12 cellular contexts compared by ENCODE assay signal in genomic region chr7:103660455-103661371, GRCh38.
A peak's percentile ranks its signal among the peaks of the same experiment; 100 is the strongest.
DNase-seq lines count a peak whose midpoint lies in the region; ATAC-seq and TF ChIP-seq lines count a peak whose summit lies in the region.
"Had no signal": no experiment of that assay in that cellular context is flagged by ENCODE, and none has a peak within 500 bp of the region (broad histone marks: within the 10 kb centered on the region; RNA-seq: fewer than 3 reads in every experiment).

No MANE protein-coding gene starts in this region.

- DNase-seq in DMS53 (lab: John Stamatoyannopoulos, UW) (peak; percentile 96), M059J (ENCODE audit: low read depth) (peak; percentile 94), dermis blood vessel endothelial cell (peak; percentile 78), mesenchymal stem cell (peak; percentile 33), NCI-H774 (lab: John Stamatoyannopoulos, UW) (no peak), left ventricle myocardium inferior (no peak), NCI-H1092 treated with DMSO at 0.1 percent for 48 hours (lab: John Stamatoyannopoulos, UW) (no peak)
- no peak for DNase-seq in activated T-cell treated with anti-CD3 and anti-CD28 coated beads, Interleukin-2, amount 50 U/mL, for 72 hours
- DNase-seq: activated CD8-positive, alpha-beta T cell treated with anti-CD3 and anti-CD28 coated beads for 36 hours; activated naive CD8-positive, alpha-beta T cell treated with anti-CD3 and anti-CD28 coated beads, Interleukin-2, amount 50 U/mL, for 24 hours; spleen had no signal

- no peak overlapping the region for H3K27ac Mint-ChIP-seq in activated T-cell treated with anti-CD3 and anti-CD28 coated beads, Interleukin-2, amount 50 U/mL, for 72 hours
- H3K27ac Mint-ChIP-seq: activated CD8-positive, alpha-beta T cell treated with anti-CD3 and anti-CD28 coated beads for 36 hours; activated naive CD8-positive, alpha-beta T cell treated with anti-CD3 and anti-CD28 coated beads, Interleukin-2, amount 50 U/mL, for 24 hours; mesothelial cell of epicardium had no signal

- H3K79me1 ChIP-seq in mesenchymal stem cell (replicated peaks; ENCODE audit: low read length, poor library complexity, severe bottlenecking), result no peaks in the 10 kb centered on the region

- no peak overlapping the region for H2BK12ac ChIP-seq in mesenchymal stem cell (ENCODE audit: low read length in 2 of 2)

- H3K27me3 Mint-ChIP-seq in activated T-cell treated with anti-CD3 and anti-CD28 coated beads, Interleukin-2, amount 50 U/mL, for 72 hours (ENCODE audit: low read depth), result no peaks in the 10 kb centered on the region
- H3K27me3 Mint-ChIP-seq: activated CD8-positive, alpha-beta T cell treated with anti-CD3 and anti-CD28 coated beads for 36 hours had no signal

- H3K14ac ChIP-seq in mesenchymal stem cell (ENCODE audit: low read length in 2 of 2), result no peak overlapping the region

- no peaks in the 10 kb centered on the region for H3K9me3 ChIP-seq in mesenchymal stem cell (ENCODE audit: control insufficient read depth, low read length)
- no peaks in the 10 kb centered on the region for H3K9me3 ChIP-seq in left ventricle myocardium inferior (replicated peaks)
- H3K9me3 ChIP-seq: spleen had no signal

- peak overlapping the region; percentile 46 for H2BK5ac ChIP-seq in mesenchymal stem cell (ENCODE audit: low read depth, low read length, poor library complexity, severe bottlenecking)

- H2BK15ac ChIP-seq in mesenchymal stem cell (ENCODE audit: low read depth, poor library complexity, severe bottlenecking), result no peak overlapping the region

- H3K4me3 ChIP-seq in mesenchymal stem cell (ENCODE audit: insufficient read depth in 1 of 2, low read depth in 1 of 2, low read length in 2 of 2) (no peak overlapping the region), left ventricle myocardium inferior (no peak overlapping the region)
- H3K4me3 ChIP-seq: spleen had no signal

- H3K27ac ChIP-seq in mesenchymal stem cell (ENCODE audit: low read length, poor library complexity, severe bottlenecking) (peak overlapping the region; percentile 79), left ventricle myocardium inferior (replicated peaks) (no peak overlapping the region)
- H3K27ac ChIP-seq: spleen had no signal

- H3K36me3 Mint-ChIP-seq in activated T-cell treated with anti-CD3 and anti-CD28 coated beads, Interleukin-2, amount 50 U/mL, for 72 hours (ENCODE audit: insufficient read depth in 2 of 2), result no peaks in the 10 kb centered on the region
- H3K36me3 Mint-ChIP-seq: mesothelial cell of epicardium had no signal

- H2BK120ac ChIP-seq in mesenchymal stem cell (ENCODE audit: low read depth, low read length), result no peak overlapping the region

- H3K23ac ChIP-seq in mesenchymal stem cell (ENCODE audit: low read length in 2 of 2), result no peak overlapping the region

- H4K91ac ChIP-seq in mesenchymal stem cell (ENCODE audit: low read length), result no peak overlapping the region

- H3K4me1 ChIP-seq in mesenchymal stem cell (ENCODE audit: control insufficient read depth, insufficient read depth, low read depth, low read length) (peaks cover 3% of the 10 kb centered on the region), left ventricle myocardium inferior (no peaks in the 10 kb centered on the region)
- H3K4me1 ChIP-seq: spleen had no signal

- no peak overlapping the region for H3K4ac ChIP-seq in mesenchymal stem cell (ENCODE audit: low read depth in 1 of 2, low read length in 2 of 2)

- H3K18ac ChIP-seq in mesenchymal stem cell (ENCODE audit: low read depth in 1 of 2, low read length in 2 of 2), result no peak overlapping the region

- no peak for ATAC-seq in activated T-cell treated with anti-CD3 and anti-CD28 coated beads, Interleukin-2, amount 50 U/mL, for 72 hours (replicated peaks in 1 of 2)
- ATAC-seq: activated CD8-positive, alpha-beta T cell treated with anti-CD3 and anti-CD28 coated beads for 36 hours; activated naive CD8-positive, alpha-beta T cell treated with anti-CD3 and anti-CD28 coated beads, Interleukin-2, amount 50 U/mL, for 24 hours had no signal

- peak overlapping the region; percentile 81 for H2AK5ac ChIP-seq in mesenchymal stem cell (ENCODE audit: low read length, severe bottlenecking)

- H3K27me3 ChIP-seq in mesenchymal stem cell (ENCODE audit: control insufficient read depth in 1 of 2, insufficient read depth in 1 of 2, low read length in 2 of 2) (no peaks in the 10 kb centered on the region), left ventricle myocardium inferior (ENCODE audit: low read depth) (no peaks in the 10 kb centered on the region)
- H3K27me3 ChIP-seq: spleen had no signal

- 81% methylated on average over 7 of the region's 7 CpGs for WGBS in mesenchymal stem cell

- no peak overlapping the region for H3K4me3 Mint-ChIP-seq in activated T-cell treated with anti-CD3 and anti-CD28 coated beads, Interleukin-2, amount 50 U/mL, for 72 hours
- H3K4me3 Mint-ChIP-seq: activated CD8-positive, alpha-beta T cell treated with anti-CD3 and anti-CD28 coated beads for 36 hours; activated naive CD8-positive, alpha-beta T cell treated with anti-CD3 and anti-CD28 coated beads, Interleukin-2, amount 50 U/mL, for 24 hours; mesothelial cell of epicardium had no signal

- H3K4me2 ChIP-seq in mesenchymal stem cell (ENCODE audit: low read length, poor library complexity, severe bottlenecking), result no peak overlapping the region

- no peaks in the 10 kb centered on the region for H3K9me3 Mint-ChIP-seq in activated T-cell treated with anti-CD3 and anti-CD28 coated beads, Interleukin-2, amount 50 U/mL, for 72 hours
- H3K9me3 Mint-ChIP-seq: activated CD8-positive, alpha-beta T cell treated with anti-CD3 and anti-CD28 coated beads for 36 hours; activated naive CD8-positive, alpha-beta T cell treated with anti-CD3 and anti-CD28 coated beads, Interleukin-2, amount 50 U/mL, for 24 hours; mesothelial cell of epicardium had no signal

- no peak overlapping the region for H4K8ac ChIP-seq in mesenchymal stem cell (ENCODE audit: low read length)

- H3K36me3 ChIP-seq in mesenchymal stem cell (ENCODE audit: control insufficient read depth in 1 of 2, insufficient read depth in 2 of 2, low read depth in 1 of 2, low read length in 2 of 2) (no peaks in the 10 kb centered on the region), left ventricle myocardium inferior (no peaks in the 10 kb centered on the region)
- H3K36me3 ChIP-seq: spleen had no signal

- TF ChIP-seq CTCF in left ventricle myocardium inferior (IDR thresholded peaks at IDR 0.05; ENCODE audit: borderline replicate concordance), result no peak

- H3K9ac ChIP-seq in mesenchymal stem cell (ENCODE audit: low read length), result no peak overlapping the region

- intact Hi-C loops in left ventricle myocardium inferior (cut with micrococcal nuclease), result no loop called here

- H2AFZ ChIP-seq in mesenchymal stem cell (ENCODE audit: low read depth, low read length), result no peak overlapping the region

- H3K4me1 Mint-ChIP-seq in activated T-cell treated with anti-CD3 and anti-CD28 coated beads, Interleukin-2, amount 50 U/mL, for 72 hours (ENCODE audit: low read depth), result no peaks in the 10 kb centered on the region
- H3K4me1 Mint-ChIP-seq: activated naive CD8-positive, alpha-beta T cell treated with anti-CD3 and anti-CD28 coated beads, Interleukin-2, amount 50 U/mL, for 24 hours had no signal

Comparison
In these comparisons a context has a peak if more than half of its experiments do, and no peak if none do; other contexts are left out.
1. DNase-seq: peak in DMS53 (single experiment), M059J (single experiment), dermis blood vessel endothelial cell (single experiment) and mesenchymal stem cell (single experiment); none in NCI-H774 (single experiment), activated T-cell treated with anti-CD3 and anti-CD28 coated beads, Interleukin-2, amount 50 U/mL, for 72 hours (0 of 2), left ventricle myocardium inferior (single experiment) and NCI-H1092 treated with DMSO at 0.1 percent for 48 hours (single experiment).